ENCODE assay signal across 1 cellular context in the genomic region with DNA sequence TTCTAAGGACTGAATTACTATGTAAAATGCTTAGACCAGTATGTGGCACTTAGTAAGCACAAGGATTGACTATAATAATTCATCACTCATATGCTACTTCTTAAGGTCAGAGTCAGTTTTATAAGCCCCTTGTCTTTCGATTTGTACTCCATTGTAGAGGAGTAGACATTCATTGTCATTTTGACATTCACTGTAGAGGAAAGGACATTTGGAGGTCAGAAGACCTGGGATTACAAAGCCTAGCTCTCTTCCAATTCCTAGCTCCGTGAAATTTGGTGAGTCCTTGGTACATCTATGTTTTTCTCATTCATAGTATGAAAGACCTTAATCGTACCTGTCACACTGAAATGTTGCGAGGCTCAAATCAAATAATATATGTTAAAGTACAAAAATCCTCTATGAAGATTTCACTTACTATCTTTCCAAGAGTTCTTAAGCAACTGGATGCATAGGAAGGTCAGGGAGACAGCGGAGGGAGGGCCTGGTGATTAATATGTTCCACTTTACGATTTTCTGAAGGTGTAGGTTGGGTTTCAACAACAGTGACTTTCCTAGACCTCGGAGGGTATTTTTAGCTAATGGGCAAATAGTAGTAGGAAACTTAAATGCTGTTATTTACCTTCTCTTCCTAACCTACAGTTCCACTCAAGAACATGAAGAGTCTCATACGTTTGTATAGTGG.
TF ChIP-seq lines count a peak whose summit lies in the region.

No MANE protein-coding gene starts in this region.

TF ChIP-seq in WTC11, 78 proteins besides CTCF, POLR2A, EP300 and RAD21 (continued from another document):
- TF ChIP-seq, protein P1, sequence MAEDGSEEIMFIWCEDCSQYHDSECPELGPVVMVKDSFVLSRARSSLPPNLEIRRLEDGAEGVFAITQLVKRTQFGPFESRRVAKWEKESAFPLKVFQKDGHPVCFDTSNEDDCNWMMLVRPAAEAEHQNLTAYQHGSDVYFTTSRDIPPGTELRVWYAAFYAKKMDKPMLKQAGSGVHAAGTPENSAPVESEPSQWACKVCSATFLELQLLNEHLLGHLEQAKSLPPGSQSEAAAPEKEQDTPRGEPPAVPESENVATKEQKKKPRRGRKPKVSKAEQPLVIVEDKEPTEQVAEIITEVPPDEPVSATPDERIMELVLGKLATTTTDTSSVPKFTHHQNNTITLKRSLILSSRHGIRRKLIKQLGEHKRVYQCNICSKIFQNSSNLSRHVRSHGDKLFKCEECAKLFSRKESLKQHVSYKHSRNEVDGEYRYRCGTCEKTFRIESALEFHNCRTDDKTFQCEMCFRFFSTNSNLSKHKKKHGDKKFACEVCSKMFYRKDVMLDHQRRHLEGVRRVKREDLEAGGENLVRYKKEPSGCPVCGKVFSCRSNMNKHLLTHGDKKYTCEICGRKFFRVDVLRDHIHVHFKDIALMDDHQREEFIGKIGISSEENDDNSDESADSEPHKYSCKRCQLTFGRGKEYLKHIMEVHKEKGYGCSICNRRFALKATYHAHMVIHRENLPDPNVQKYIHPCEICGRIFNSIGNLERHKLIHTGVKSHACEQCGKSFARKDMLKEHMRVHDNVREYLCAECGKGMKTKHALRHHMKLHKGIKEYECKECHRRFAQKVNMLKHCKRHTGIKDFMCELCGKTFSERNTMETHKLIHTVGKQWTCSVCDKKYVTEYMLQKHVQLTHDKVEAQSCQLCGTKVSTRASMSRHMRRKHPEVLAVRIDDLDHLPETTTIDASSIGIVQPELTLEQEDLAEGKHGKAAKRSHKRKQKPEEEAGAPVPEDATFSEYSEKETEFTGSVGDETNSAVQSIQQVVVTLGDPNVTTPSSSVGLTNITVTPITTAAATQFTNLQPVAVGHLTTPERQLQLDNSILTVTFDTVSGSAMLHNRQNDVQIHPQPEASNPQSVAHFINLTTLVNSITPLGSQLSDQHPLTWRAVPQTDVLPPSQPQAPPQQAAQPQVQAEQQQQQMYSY (CRISPR knock-in tag; IDR thresholded peaks at IDR 0.05) = no peak
- TF ChIP-seq, protein P2, sequence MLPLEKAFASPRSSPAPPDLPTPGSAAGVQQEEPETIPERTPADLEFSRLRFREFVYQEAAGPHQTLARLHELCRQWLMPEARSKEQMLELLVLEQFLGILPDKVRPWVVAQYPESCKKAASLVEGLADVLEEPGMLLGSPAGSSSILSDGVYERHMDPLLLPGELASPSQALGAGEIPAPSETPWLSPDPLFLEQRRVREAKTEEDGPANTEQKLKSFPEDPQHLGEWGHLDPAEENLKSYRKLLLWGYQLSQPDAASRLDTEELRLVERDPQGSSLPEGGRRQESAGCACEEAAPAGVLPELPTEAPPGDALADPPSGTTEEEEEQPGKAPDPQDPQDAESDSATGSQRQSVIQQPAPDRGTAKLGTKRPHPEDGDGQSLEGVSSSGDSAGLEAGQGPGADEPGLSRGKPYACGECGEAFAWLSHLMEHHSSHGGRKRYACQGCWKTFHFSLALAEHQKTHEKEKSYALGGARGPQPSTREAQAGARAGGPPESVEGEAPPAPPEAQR (CRISPR knock-in tag; IDR thresholded peaks at IDR 0.05) = no peak
- no peak for TF ChIP-seq GTF2I (CRISPR knock-in tag; conservative IDR thresholded peaks at IDR 0.05)
